ENCODE assay signal across 13 cellular contexts in the genomic region with DNA sequence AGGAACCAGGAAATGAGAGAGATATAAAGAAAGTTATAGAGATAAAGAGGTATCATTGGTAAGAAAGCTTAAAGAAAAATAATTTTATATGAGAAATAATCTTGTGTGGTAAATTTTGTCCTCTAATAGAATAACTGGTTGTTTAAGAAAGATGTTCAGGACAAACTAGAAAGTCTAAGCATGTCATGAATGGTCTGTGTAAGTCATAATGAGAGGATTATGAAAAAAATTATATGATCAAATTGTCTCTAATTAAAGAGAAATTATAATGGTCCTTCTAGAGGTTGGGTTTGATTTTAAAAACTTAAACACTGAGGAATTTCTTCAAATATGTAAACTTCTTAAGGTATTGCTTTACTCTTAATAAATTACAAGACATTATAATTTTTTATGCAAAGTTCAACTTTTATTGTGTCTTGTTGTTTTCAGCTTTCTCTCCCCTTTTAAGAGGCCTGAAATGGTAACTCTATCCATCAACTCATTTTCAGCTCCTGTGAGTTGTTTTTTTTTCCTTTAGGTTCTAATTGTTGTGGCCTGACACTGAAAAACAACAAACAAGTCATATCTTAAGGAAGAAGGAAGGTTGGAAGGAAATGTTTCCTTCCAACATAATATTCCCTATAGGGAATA.
DNase-seq lines count a peak whose midpoint lies in the region; TF ChIP-seq lines count a peak whose summit lies in the region.
"Had no signal": no experiment of that assay in that cellular context is flagged by ENCODE, and none has a peak within 500 bp of the region (broad histone marks: within the 10 kb centered on the region; RNA-seq: fewer than 3 reads in every experiment).

No MANE protein-coding gene starts in this region.

- H3K4me1 Mint-ChIP-seq in MCF 10A (ENCODE audit: insufficient read depth, unreplicated experiment) = no peaks in the 10 kb centered on the region
- H3K4me1 Mint-ChIP-seq in activated naive CD8-positive, alpha-beta T cell treated with anti-CD3 and anti-CD28 coated beads for 36 hours = no peaks in the 10 kb centered on the region

- H3K27me3 ChIP-seq in breast epithelium = no peaks in the 10 kb centered on the region
- H3K27me3 ChIP-seq: uterus had no signal

- H3K9me3 Mint-ChIP-seq in MCF 10A (ENCODE audit: unreplicated experiment) = peaks cover 11% of the 10 kb centered on the region
- peaks cover 31% of the 10 kb centered on the region for H3K9me3 Mint-ChIP-seq in activated naive CD8-positive, alpha-beta T cell treated with anti-CD3 and anti-CD28 coated beads for 36 hours

- H3K4me3 Mint-ChIP-seq in MCF 10A (ENCODE audit: unreplicated experiment) = no peak overlapping the region
- H3K4me3 Mint-ChIP-seq in activated naive CD8-positive, alpha-beta T cell treated with anti-CD3 and anti-CD28 coated beads for 36 hours = no peak overlapping the region

- peak; percentile 44 for DNase-seq in MCF 10A (ENCODE audit: unreplicated experiment)
- DNase-seq in breast epithelium (ENCODE audit: low spot score in 2 of 2) = no peak
- DNase-seq in NCI-H1694 (lab: John Stamatoyannopoulos, UW) = peak; percentile 42
- DNase-seq in choroid plexus epithelial cell (ENCODE audit: low read depth) = peak; percentile 10
- DNase-seq in Ammon's horn (ENCODE audit: low spot score) = no peak
- DNase-seq in AG20443 (ENCODE audit: low spot score) = no peak
- no peak for DNase-seq in activated naive CD8-positive, alpha-beta T cell treated with anti-CD3 and anti-CD28 coated beads for 36 hours
- DNase-seq in activated effector memory CD4-positive, alpha-beta T cell treated with anti-CD3 and anti-CD28 coated beads, Interleukin-2, amount 50 U/mL, for 16 hours = no peak
- DNase-seq: activated CD4-positive, alpha-beta T cell treated with anti-CD3 and anti-CD28 coated beads, Interleukin-2, amount 50 U/mL, for 48 hours; activated T-cell treated with anti-CD3 and anti-CD28 coated beads, Interleukin-2, amount 50 U/mL, for 48 hours; AML-193; NCI-H345; uterus had no signal

- BruUV-seq in MCF 10A (replicated peaks; lab: Mats Ljungman, UMichigan) = no TSS peak

- TF ChIP-seq CTCF in MCF 10A (IDR thresholded peaks at IDR 0.05; ENCODE audit: unreplicated experiment) = no peak
- TF ChIP-seq CTCF in breast epithelium (IDR thresholded peaks at IDR 0.05) = no peak
- no peak for TF ChIP-seq CTCF in choroid plexus epithelial cell (conservative IDR thresholded peaks at IDR 0.05; ENCODE audit: low read depth, low read length)

- POLR2A ChIA-PET in MCF 10A (lab: Yijun Ruan, JAX) = no interaction called here

- no peak overlapping the region for H3K4me3 ChIP-seq in breast epithelium
- no peak overlapping the region for H3K4me3 ChIP-seq in choroid plexus epithelial cell (ENCODE audit: low read depth, low read length)
- H3K4me3 ChIP-seq: uterus had no signal

- no peaks in the 10 kb centered on the region for H3K36me3 ChIP-seq in breast epithelium
- H3K36me3 ChIP-seq: uterus had no signal

- H3K36me3 Mint-ChIP-seq in MCF 10A (ENCODE audit: insufficient read depth, unreplicated experiment) = no peaks in the 10 kb centered on the region
- H3K36me3 Mint-ChIP-seq in activated naive CD8-positive, alpha-beta T cell treated with anti-CD3 and anti-CD28 coated beads for 36 hours = no peaks in the 10 kb centered on the region

- H3K27me3 Mint-ChIP-seq in MCF 10A (ENCODE audit: insufficient read depth, unreplicated experiment) = no peaks in the 10 kb centered on the region
- peaks cover 9% of the 10 kb centered on the region for H3K27me3 Mint-ChIP-seq in activated naive CD8-positive, alpha-beta T cell treated with anti-CD3 and anti-CD28 coated beads for 36 hours

- peaks cover 5 to 60% of the 10 kb centered on the region in 2 donors for H3K9me3 ChIP-seq in breast epithelium
- H3K9me3 ChIP-seq: uterus had no signal

- H3K4me1 ChIP-seq in breast epithelium = no peaks in the 10 kb centered on the region
- H3K4me1 ChIP-seq: uterus had no signal

- CTCF ChIA-PET in MCF 10A (lab: Yijun Ruan, JAX) = interaction anchor here (1.1 kb wide), 1 partner anchor 189 kb away, joined by 4 read pairs; no protein-coding TSS in a partner anchor

- no peak for TF ChIP-seq POLR2A in breast epithelium (IDR thresholded peaks at IDR 0.05)

- no peak overlapping the region for H3K27ac ChIP-seq in breast epithelium
- H3K27ac ChIP-seq: uterus had no signal

- intact Hi-C loops in MCF 10A (cut with micrococcal nuclease) = no loop called here
- intact Hi-C loops in breast epithelium (cut with DNase I; ENCODE audit: low total_unique reads) = no loop called here

- H3K27ac Mint-ChIP-seq in MCF 10A (ENCODE audit: low read depth, unreplicated experiment) = no peak overlapping the region
- H3K27ac Mint-ChIP-seq in activated naive CD8-positive, alpha-beta T cell treated with anti-CD3 and anti-CD28 coated beads for 36 hours = no peak overlapping the region

Comparison
In these comparisons a context has a peak if more than half of its experiments do, and no peak if none do; other contexts are left out.
1. DNase-seq: peak in MCF 10A (single experiment), NCI-H1694 (single experiment) and choroid plexus epithelial cell (single experiment); none in breast epithelium (0 of 2), Ammon's horn (single experiment), AG20443 (single experiment), activated naive CD8-positive, alpha-beta T cell treated with anti-CD3 and anti-CD28 coated beads for 36 hours (single experiment) and activated effector memory CD4-positive, alpha-beta T cell treated with anti-CD3 and anti-CD28 coated beads, Interleukin-2, amount 50 U/mL, for 16 hours (single experiment).